ENCODE assay signal across 14 cellular contexts in the genomic region with DNA sequence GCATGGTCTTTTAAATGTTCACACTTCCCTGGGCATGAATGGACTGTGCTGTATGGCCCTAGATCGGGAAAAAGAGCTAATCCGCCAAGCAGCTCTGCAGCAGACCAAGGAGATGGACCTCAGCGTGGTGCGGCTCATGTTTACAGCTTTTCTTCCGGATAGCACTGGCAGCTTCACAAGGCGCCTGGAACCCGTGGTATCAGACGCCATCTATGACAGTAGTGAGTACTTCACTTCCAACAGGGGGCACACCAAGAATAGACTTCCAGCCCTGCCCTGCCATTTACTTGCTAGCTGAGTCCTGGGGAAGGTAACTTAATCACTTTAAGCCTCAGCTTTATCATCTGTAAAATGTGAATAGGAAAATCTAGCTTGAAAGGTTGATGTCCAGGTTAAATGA.
DNase-seq lines count a peak whose midpoint lies in the region; ATAC-seq lines count a peak whose summit lies in the region.
"Had no signal": no experiment of that assay in that cellular context is flagged by ENCODE, and none has a peak within 500 bp of the region (broad histone marks: within the 10 kb centered on the region; RNA-seq: fewer than 3 reads in every experiment).

No MANE protein-coding gene starts in this region.

- no peak overlapping the region for H3K27ac ChIP-seq in iPS DF 6.9 (ENCODE audit: low read length)
- H3K27ac ChIP-seq: BLaER1, esophagus squamous epithelium, pancreas had no signal

- peaks cover 78% of the 10 kb centered on the region for H3K4me1 Mint-ChIP-seq in stimulated activated naive CD8-positive, alpha-beta T cell treated with anti-CD3 and anti-CD28 coated beads, Interleukin-15, Interleukin-2, amounts not matched to agents 100 ng/mL and 50 ng/mL, for 24 hours (ENCODE audit: low read depth)
- H3K4me1 Mint-ChIP-seq in activated T-helper 17 cell treated with anti-CD3 and anti-CD28 coated beads, Interleukin-2, amount 50 U/mL, for 72 hours: peaks cover 62% of the 10 kb centered on the region

- H3K9me3 ChIP-seq in iPS DF 6.9 (ENCODE audit: control insufficient read depth, insufficient read depth, low read length): no peaks in the 10 kb centered on the region
- H3K9me3 ChIP-seq: BLaER1, esophagus squamous epithelium, pancreas had no signal

- no peaks in the 10 kb centered on the region for H3K27me3 ChIP-seq in iPS DF 6.9 (ENCODE audit: control insufficient read depth, insufficient read depth, low read length)
- H3K27me3 ChIP-seq: BLaER1, esophagus squamous epithelium, pancreas had no signal

- DNase-seq in stimulated activated naive CD8-positive, alpha-beta T cell treated with anti-CD3 and anti-CD28 coated beads, Interleukin-15, Interleukin-2, amounts not matched to agents 100 U/mL and 50 U/mL, for 24 hours: no peak
- DNase-seq in iPS DF 6.9 (ENCODE audit: low read depth, low spot score) (peak; percentile 66), NCI-H748 (lab: John Stamatoyannopoulos, UW; ENCODE audit: unreplicated experiment) (no peak), dermis blood vessel endothelial cell (no peak), AG08396 (ENCODE audit: low spot score) (no peak)
- DNase-seq: esophagus squamous epithelium; NCI-H510A treated with DMSO at 0.1 percent for 48 hours; pancreas; stimulated activated CD4-positive, alpha-beta T cell treated with anti-CD3 and anti-CD28 coated beads, Interleukin-2, amount 100 ng/mL, for 48 hours had no signal

- H3K4me1 ChIP-seq in iPS DF 6.9 (ENCODE audit: control insufficient read depth, insufficient read depth, low read length): no peaks in the 10 kb centered on the region; the same call in 1 of the 2 replicates
- H3K4me1 ChIP-seq: esophagus squamous epithelium had no signal

- no peaks in the 10 kb centered on the region for H3K27me3 Mint-ChIP-seq in stimulated activated naive CD8-positive, alpha-beta T cell treated with anti-CD3 and anti-CD28 coated beads, Interleukin-15, Interleukin-2, amounts not matched to agents 100 ng/mL and 50 ng/mL, for 24 hours
- H3K27me3 Mint-ChIP-seq in activated T-helper 17 cell treated with anti-CD3 and anti-CD28 coated beads, Interleukin-2, amount 50 U/mL, for 72 hours: no peaks in the 10 kb centered on the region

- ATAC-seq in stimulated activated naive CD8-positive, alpha-beta T cell treated with anti-CD3 and anti-CD28 coated beads, Interleukin-15, Interleukin-2, amounts not matched to agents 100 U/mL and 50 U/mL, for 24 hours: no peak
- no peak for ATAC-seq in activated T-helper 17 cell treated with anti-CD3 and anti-CD28 coated beads, Interleukin-2, amount 50 U/mL, for 72 hours (replicated peaks)
- no peak for ATAC-seq in GM18511 (IDR thresholded peaks at IDR 0.05; ENCODE audit: unreplicated experiment)
- ATAC-seq: left lobe of liver, pancreas had no signal

- WGBS in iPS DF 6.9 (ENCODE audit: insufficient coverage, insufficient read length): no CpG with 5 or more reads among the region's 8 CpGs

- H3K4me3 ChIP-seq in iPS DF 6.9 (ENCODE audit: low read length): no peak overlapping the region
- H3K4me3 ChIP-seq: BLaER1, esophagus squamous epithelium, pancreas had no signal

- H3K36me3 Mint-ChIP-seq in stimulated activated naive CD8-positive, alpha-beta T cell treated with anti-CD3 and anti-CD28 coated beads, Interleukin-15, Interleukin-2, amounts not matched to agents 100 ng/mL and 50 ng/mL, for 24 hours (ENCODE audit: low read depth): peaks cover 90% of the 10 kb centered on the region
- peaks cover 100% of the 10 kb centered on the region for H3K36me3 Mint-ChIP-seq in activated T-helper 17 cell treated with anti-CD3 and anti-CD28 coated beads, Interleukin-2, amount 50 U/mL, for 72 hours (ENCODE audit: low read depth)

- H3K36me3 ChIP-seq in iPS DF 6.9 (ENCODE audit: control insufficient read depth, insufficient read depth, low read length): no peaks in the 10 kb centered on the region

- no peak overlapping the region for H3K4me3 Mint-ChIP-seq in stimulated activated naive CD8-positive, alpha-beta T cell treated with anti-CD3 and anti-CD28 coated beads, Interleukin-15, Interleukin-2, amounts not matched to agents 100 ng/mL and 50 ng/mL, for 24 hours
- no peak overlapping the region for H3K4me3 Mint-ChIP-seq in activated T-helper 17 cell treated with anti-CD3 and anti-CD28 coated beads, Interleukin-2, amount 50 U/mL, for 72 hours

- no peaks in the 10 kb centered on the region for H3K9me3 Mint-ChIP-seq in stimulated activated naive CD8-positive, alpha-beta T cell treated with anti-CD3 and anti-CD28 coated beads, Interleukin-15, Interleukin-2, amounts not matched to agents 100 ng/mL and 50 ng/mL, for 24 hours
- H3K9me3 Mint-ChIP-seq in activated T-helper 17 cell treated with anti-CD3 and anti-CD28 coated beads, Interleukin-2, amount 50 U/mL, for 72 hours: peaks cover 5% of the 10 kb centered on the region

- peak overlapping the region; percentile 22 for H3K27ac Mint-ChIP-seq in stimulated activated naive CD8-positive, alpha-beta T cell treated with anti-CD3 and anti-CD28 coated beads, Interleukin-15, Interleukin-2, amounts not matched to agents 100 ng/mL and 50 ng/mL, for 24 hours
- peak overlapping the region; percentile 20 for H3K27ac Mint-ChIP-seq in activated T-helper 17 cell treated with anti-CD3 and anti-CD28 coated beads, Interleukin-2, amount 50 U/mL, for 72 hours
